In the genomic region with DNA sequence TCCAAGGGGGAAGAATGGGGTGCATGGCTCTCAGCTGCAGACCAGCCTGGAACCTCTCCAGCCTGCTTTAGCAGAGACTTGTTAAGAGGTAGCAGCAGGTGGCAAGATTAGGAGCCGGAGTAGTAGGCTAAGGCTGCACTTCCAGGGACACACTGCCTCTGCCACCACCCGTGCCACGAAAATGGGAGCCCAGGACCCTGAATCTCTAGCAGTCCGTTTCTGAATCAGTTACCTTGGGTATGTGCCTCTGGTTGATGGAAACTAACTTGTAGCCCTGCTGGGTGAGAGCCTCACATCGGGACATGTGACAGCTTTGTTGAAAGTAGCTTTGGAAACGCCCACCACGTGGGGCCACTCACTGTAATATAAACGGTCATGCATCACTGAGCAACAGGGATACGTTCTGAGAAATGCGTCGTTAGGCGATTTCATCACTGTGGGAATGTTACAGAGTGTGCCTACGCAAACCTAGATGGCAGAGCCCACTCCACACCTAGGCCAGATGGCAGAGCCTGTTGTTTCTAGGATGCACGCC, we compare ENCODE assay signal across 14 cellular contexts.
A peak's percentile ranks its signal among the peaks of the same experiment; 100 is the strongest.
DNase-seq lines count a peak whose midpoint lies in the region; ATAC-seq lines count a peak whose summit lies in the region.
"Had no signal": no experiment of that assay in that cellular context is flagged by ENCODE, and none has a peak within 500 bp of the region (broad histone marks: within the 10 kb centered on the region; RNA-seq: fewer than 3 reads in every experiment).

No MANE protein-coding gene starts in this region.

- H3K9me3 Mint-ChIP-seq in stimulated activated memory B cell treated with anti-CD40 and anti-IgM and Interleukin-4, amounts not matched to agents 10 μg/mL and 1 μg/mL and 100 μg/mL, for 72 hours: no peaks in the 10 kb centered on the region
- H3K9me3 Mint-ChIP-seq: activated T-helper 17 cell treated with anti-CD3 and anti-CD28 coated beads, Interleukin-2, amount 50 U/mL, for 72 hours had no signal

- peak; percentile 52 to 78 (median 77) for DNase-seq in NCI-H1417 (lab: John Stamatoyannopoulos, UW)
- DNase-seq in NCI-H1417 treated with DMSO at 0.1 percent for 48 hours (lab: John Stamatoyannopoulos, UW): no peak
- DNase-seq in NCI-H510A treated with DMSO at 0.1 percent for 48 hours (lab: John Stamatoyannopoulos, UW): peak; percentile 86
- peak; percentile 72 for DNase-seq in fibroblast of peridontal ligament (ENCODE audit: extremely low read depth)
- peak; percentile 72 for DNase-seq in superior temporal gyrus (ENCODE audit: extremely low spot score)
- no peak for DNase-seq in stimulated activated CD8-positive, alpha-beta memory T cell treated with anti-CD3 and anti-CD28 coated beads, Interleukin-4, amount 100 ng/mL, for 48 hours
- DNase-seq: activated CD4-positive, CD25-positive, alpha-beta regulatory T cell; colonic mucosa; gastrocnemius medialis; GM23248; SIG-M5 had no signal

- H3K4me1 Mint-ChIP-seq in stimulated activated memory B cell treated with anti-CD40 and anti-IgM and Interleukin-4, amounts not matched to agents 10 μg/mL and 1 μg/mL and 100 μg/mL, for 72 hours: no peaks in the 10 kb centered on the region

- H3K36me3 Mint-ChIP-seq in stimulated activated memory B cell treated with anti-CD40 and anti-IgM and Interleukin-4, amounts not matched to agents 10 μg/mL and 1 μg/mL and 100 μg/mL, for 72 hours: no peaks in the 10 kb centered on the region

- no peak for ATAC-seq in HG03196 (IDR thresholded peaks at IDR 0.05; ENCODE audit: unreplicated experiment)
- no peak for ATAC-seq in stimulated activated memory B cell treated with anti-CD40 and anti-IgM and Interleukin-4, amounts not matched to agents 10 μg/mL and 1 μg/mL and 100 μg/mL, for 72 hours
- ATAC-seq: activated T-helper 17 cell treated with anti-CD3 and anti-CD28 coated beads, Interleukin-2, amount 50 U/mL, for 72 hours; gastrocnemius medialis had no signal

- no peak overlapping the region for H3K4me3 Mint-ChIP-seq in stimulated activated memory B cell treated with anti-CD40 and anti-IgM and Interleukin-4, amounts not matched to agents 10 μg/mL and 1 μg/mL and 100 μg/mL, for 72 hours
- H3K4me3 Mint-ChIP-seq: activated T-helper 17 cell treated with anti-CD3 and anti-CD28 coated beads, Interleukin-2, amount 50 U/mL, for 72 hours had no signal

- no peak overlapping the region for H3K27ac Mint-ChIP-seq in stimulated activated memory B cell treated with anti-CD40 and anti-IgM and Interleukin-4, amounts not matched to agents 10 μg/mL and 1 μg/mL and 100 μg/mL, for 72 hours
- H3K27ac Mint-ChIP-seq: activated T-helper 17 cell treated with anti-CD3 and anti-CD28 coated beads, Interleukin-2, amount 50 U/mL, for 72 hours had no signal

- H3K27me3 Mint-ChIP-seq in stimulated activated memory B cell treated with anti-CD40 and anti-IgM and Interleukin-4, amounts not matched to agents 10 μg/mL and 1 μg/mL and 100 μg/mL, for 72 hours: no peaks in the 10 kb centered on the region
- H3K27me3 Mint-ChIP-seq: activated T-helper 17 cell treated with anti-CD3 and anti-CD28 coated beads, Interleukin-2, amount 50 U/mL, for 72 hours had no signal

Comparison
In these comparisons a context has a peak if more than half of its experiments do, and no peak if none do; other contexts are left out.
1. DNase-seq: peak in NCI-H1417 (3 of 3), NCI-H510A treated with DMSO at 0.1 percent for 48 hours (single experiment), fibroblast of peridontal ligament (single experiment) and superior temporal gyrus (single experiment); none in NCI-H1417 treated with DMSO at 0.1 percent for 48 hours (single experiment) and stimulated activated CD8-positive, alpha-beta memory T cell treated with anti-CD3 and anti-CD28 coated beads, Interleukin-4, amount 100 ng/mL, for 48 hours (single experiment).